ENCODE assay signal across 8 cellular contexts in genomic region chr18:44729631-44730101, GRCh38. TPM values are rescaled to one million over a fixed set of nuclear protein-coding genes. Genes with fewer than 3 reads are reported as not detected.
A peak's percentile ranks its signal among the peaks of the same experiment; 100 is the strongest.
DNase-seq lines count a peak whose midpoint lies in the region; ATAC-seq and TF ChIP-seq lines count a peak whose summit lies in the region.

No MANE protein-coding gene starts in this region.

- H3K27ac ChIP-seq in AG04450 (ENCODE audit: low read depth, low read length), result no peak overlapping the region
- H3K27ac ChIP-seq in GM23248, result peak overlapping the region; percentile 57
- H3K27ac ChIP-seq in mesenchymal stem cell (ENCODE audit: low read length, poor library complexity, severe bottlenecking), result peak overlapping the region; percentile 62

- H2AK5ac ChIP-seq in mesenchymal stem cell (ENCODE audit: low read length, severe bottlenecking), result no peak overlapping the region

- H4K20me1 ChIP-seq in GM23248 (ENCODE audit: insufficient read depth), result no peaks in the 10 kb centered on the region

- no peak overlapping the region for H2BK5ac ChIP-seq in mesenchymal stem cell (ENCODE audit: low read depth, low read length, poor library complexity, severe bottlenecking)

- H3K4me1 ChIP-seq in GM23248 (ENCODE audit: insufficient read depth), result peaks cover 75% of the 10 kb centered on the region
- peaks cover 20% of the 10 kb centered on the region for H3K4me1 ChIP-seq in mesenchymal stem cell (ENCODE audit: control insufficient read depth, insufficient read depth, low read depth, low read length)

- H3K36me3 ChIP-seq in GM23248 (ENCODE audit: low read depth) (no peaks in the 10 kb centered on the region), mesenchymal stem cell (ENCODE audit: control insufficient read depth in 1 of 2, insufficient read depth in 2 of 2, low read depth in 1 of 2, low read length in 2 of 2) (no peaks in the 10 kb centered on the region)

- H3K4ac ChIP-seq in mesenchymal stem cell (ENCODE audit: low read depth in 1 of 2, low read length in 2 of 2), result no peak overlapping the region

- no peak overlapping the region for H3K14ac ChIP-seq in mesenchymal stem cell (ENCODE audit: low read length in 2 of 2)

- H2AFZ ChIP-seq in GM23248 (no peak overlapping the region), mesenchymal stem cell (ENCODE audit: low read depth, low read length) (no peak overlapping the region)

- H3K27me3 ChIP-seq in AG04450 (ENCODE audit: control insufficient read depth, insufficient read depth, low read length), result no peaks in the 10 kb centered on the region
- H3K27me3 ChIP-seq in GM23248 (replicated peaks; ENCODE audit: insufficient read depth), result no peaks in the 10 kb centered on the region
- H3K27me3 ChIP-seq in mesenchymal stem cell (ENCODE audit: control insufficient read depth in 1 of 2, insufficient read depth in 1 of 2, low read length in 2 of 2), result no peaks in the 10 kb centered on the region

- POLR2A ChIA-PET in AG04450 (lab: Yijun Ruan, JAX), result interaction anchor here (0.5 kb wide), 1 partner anchor 13 kb away, joined by 8 read pairs; no protein-coding TSS in a partner anchor

- no peak overlapping the region for H4K8ac ChIP-seq in mesenchymal stem cell (ENCODE audit: low read length)

- no peak overlapping the region for H4K91ac ChIP-seq in mesenchymal stem cell (ENCODE audit: low read length)

- H3F3A ChIP-seq in GM23248 (ENCODE audit: insufficient read depth), result peaks cover 70% of the 10 kb centered on the region

- 1% methylated on average over 5 of the region's 5 CpGs for WGBS in GM23248 (ENCODE audit: low coverage in 1 of 2, low lambda C conversion rate in 2 of 2, missing lambda C conversion rate in 2 of 2), 2 experiments
- 0% methylated on average over 4 of the region's 5 CpGs for WGBS in mesenchymal stem cell

- no peak overlapping the region for H2BK12ac ChIP-seq in mesenchymal stem cell (ENCODE audit: low read length in 2 of 2)

- H3K79me1 ChIP-seq in mesenchymal stem cell (replicated peaks; ENCODE audit: low read length, poor library complexity, severe bottlenecking), result peaks cover 27% of the 10 kb centered on the region

- no peak overlapping the region for H3K23ac ChIP-seq in mesenchymal stem cell (ENCODE audit: low read length in 2 of 2)

- H3K9me3 ChIP-seq in AG04450 (ENCODE audit: control insufficient read depth, insufficient read depth, low read length) (no peaks in the 10 kb centered on the region), GM23248 (ENCODE audit: low read depth) (no peaks in the 10 kb centered on the region), mesenchymal stem cell (ENCODE audit: control insufficient read depth, low read length) (no peaks in the 10 kb centered on the region)

- H3K4me3 ChIP-seq in AG04450 (ENCODE audit: low read depth, low read length) (no peak overlapping the region), GM23248 (no peak overlapping the region), mesenchymal stem cell (ENCODE audit: insufficient read depth in 1 of 2, low read depth in 1 of 2, low read length in 2 of 2) (peak overlapping the region in 1 of 2 experiments; percentile 30)

- in situ Hi-C loops in GM23248 (cut with MboI), result no loop called here

- no peak for ATAC-seq in HG03571 (IDR thresholded peaks at IDR 0.05; ENCODE audit: unreplicated experiment)

- TF ChIP-seq CTCF in AG04450 (IDR thresholded peaks at IDR 0.05; ENCODE audit: low read depth, low read length), result no peak

- H2BK120ac ChIP-seq in mesenchymal stem cell (ENCODE audit: low read depth, low read length), result no peak overlapping the region

- no peak overlapping the region; the same call in 1 of the 2 replicates for H3K9ac ChIP-seq in GM23248
- H3K9ac ChIP-seq in mesenchymal stem cell (ENCODE audit: low read length), result peak overlapping the region; percentile 19

- H2BK15ac ChIP-seq in mesenchymal stem cell (ENCODE audit: low read depth, poor library complexity, severe bottlenecking), result no peak overlapping the region

- peaks cover 9% of the 10 kb centered on the region; the same call in 1 of the 2 replicates for H3K79me2 ChIP-seq in GM23248 (ENCODE audit: insufficient read depth)

- peak; percentile 32 for DNase-seq in AG04450 (ENCODE audit: low read depth, low spot score)
- DNase-seq in GM23248, result peak; percentile 95
- peak; percentile 26 to 38 for DNase-seq in activated CD8-positive, alpha-beta memory T cell treated with anti-CD3 and anti-CD28 coated beads for 4 hours (ENCODE audit: low read depth in 2 of 2)
- DNase-seq in mesenchymal stem cell, result peak; percentile 97
- no peak for DNase-seq in NCI-H69 (lab: John Stamatoyannopoulos, UW)
- no peak for DNase-seq in DMS53 (lab: John Stamatoyannopoulos, UW)
- DNase-seq in NCI-H345 treated with DMSO at 0.1 percent for 48 hours (lab: John Stamatoyannopoulos, UW; ENCODE audit: unreplicated experiment), result no peak

- H3K4me2 ChIP-seq in GM23248 (ENCODE audit: unreplicated experiment) (peak overlapping the region; percentile 47), mesenchymal stem cell (ENCODE audit: low read length, poor library complexity, severe bottlenecking) (no peak overlapping the region)

- CTCF ChIA-PET in AG04450 (lab: Charles Lee), result no interaction called here

- no peaks in the 10 kb centered on the region for H3K9me2 ChIP-seq in GM23248 (ENCODE audit: insufficient read depth)

- H3K18ac ChIP-seq in mesenchymal stem cell (ENCODE audit: low read depth in 1 of 2, low read length in 2 of 2), result peak overlapping the region in 1 of 2 experiments; percentile 22

RNA-seq across cellular contexts. Expression of gene SETBP1, which starts 49.0 kb away (rescaled TPM):
- 0.60 and 0.71 TPM in 2 replicates for polyA plus RNA-seq in AG04450 (2011; rRNA removed)
- 1.1 and 1.9 TPM in 2 replicates for polyA minus RNA-seq in AG04450 (2011; rRNA and poly(A)+ RNA removed)
- total RNA-seq in GM23248 (2014; rRNA removed; shearing (Covaris generic)), result 4.1 and 5.2 TPM in 2 replicates
- 0.91 and 1.3 TPM in 2 replicates for polyA plus RNA-seq in GM23248 (2016; fragmentation: Nextera tagmentation; extraction: Ambion mirVana)
- polyA plus RNA-seq in mesenchymal stem cell (2013, experiment 1 of 2), result 4.5 TPM
- 4.5 TPM for polyA plus RNA-seq in mesenchymal stem cell (2013, experiment 2 of 2)

Comparison
In these comparisons a context has a peak if more than half of its experiments do, and no peak if none do; other contexts are left out.
1. DNase-seq: peak in AG04450 (single experiment), GM23248 (single experiment), activated CD8-positive, alpha-beta memory T cell treated with anti-CD3 and anti-CD28 coated beads for 4 hours (2 of 2) and mesenchymal stem cell (single experiment); none in NCI-H69 (single experiment), DMS53 (single experiment) and NCI-H345 treated with DMSO at 0.1 percent for 48 hours (single experiment).